ENCODE assay signal across 8 cellular contexts in the genomic region with DNA sequence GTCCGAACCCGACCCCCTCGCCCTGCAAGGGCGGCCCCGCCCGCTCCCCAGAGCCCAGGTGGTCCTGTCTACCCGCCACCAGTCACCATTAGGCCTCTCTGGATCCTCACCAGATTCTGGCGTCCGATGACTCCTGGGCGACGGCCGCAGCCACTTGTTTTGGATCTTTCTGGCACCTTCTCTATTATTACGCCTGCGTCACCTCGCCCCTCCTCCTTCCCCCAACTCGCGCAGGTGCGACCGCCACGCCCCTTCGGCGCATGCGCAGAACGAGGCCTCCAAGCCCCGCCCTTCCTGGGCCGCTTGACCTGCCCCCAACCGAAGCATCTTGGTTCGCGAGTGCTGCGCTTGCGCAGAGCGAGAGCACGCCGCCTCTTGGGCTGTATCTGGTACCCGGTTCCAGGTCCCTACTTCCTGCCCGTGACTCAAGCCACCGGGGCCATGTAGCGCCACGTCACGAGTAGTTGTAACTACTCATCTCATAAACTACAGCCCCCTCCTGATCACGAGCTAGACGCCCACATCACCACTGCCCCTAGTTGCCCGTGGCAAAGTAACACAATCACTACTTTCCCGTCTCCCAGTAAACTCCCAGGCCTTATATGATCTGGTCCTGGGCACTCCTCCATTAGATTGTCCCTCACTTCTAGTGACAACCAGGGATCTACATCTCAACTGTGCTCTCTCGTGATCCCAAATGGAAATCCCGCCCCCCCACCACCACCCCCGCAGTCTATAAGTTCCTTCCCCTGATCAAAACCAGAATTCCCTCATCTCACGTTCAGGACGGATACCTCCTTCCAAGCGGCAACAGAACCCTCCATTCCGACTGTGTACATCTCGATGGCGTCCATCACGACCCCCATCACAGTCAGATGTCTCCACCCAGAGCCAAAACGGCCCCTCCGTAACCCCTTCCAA. TPM values are rescaled to one million over a fixed set of nuclear protein-coding genes. Genes with fewer than 3 reads are reported as not detected.
A peak's percentile ranks its signal among the peaks of the same experiment; 100 is the strongest.
DNase-seq lines count a peak whose midpoint lies in the region; TF ChIP-seq lines count a peak whose summit lies in the region.

Gene DEDD2 (minus strand): TSS at position 156 of the 921 bp plus-strand sequence. CDS start 670 bp downstream, outside the sequence.

- no peaks in the 10 kb centered on the region for H3K36me3 Mint-ChIP-seq in neural crest cell (ENCODE audit: low read depth)

- H3K4me3 Mint-ChIP-seq in neural crest cell: peak within 1 kb of the TSS; percentile 94

- peaks cover 45% of the 10 kb centered on the region for H3K4me1 Mint-ChIP-seq in neural crest cell

- peak within 1 kb of the TSS; percentile 96 for H3K4me2 ChIP-seq in MM.1S (ENCODE audit: low read depth, low read length)

- H3K27me3 Mint-ChIP-seq in neural crest cell (ENCODE audit: low read depth): no peaks in the 10 kb centered on the region

- TF ChIP-seq CTCF in MM.1S (IDR thresholded peaks at IDR 0.05; ENCODE audit: low read length) (no peak), neural crest cell (conservative IDR thresholded peaks at IDR 0.05) (no peak)

- H3K27ac ChIP-seq in MM.1S (ENCODE audit: low read length) (peak within 1 kb of the TSS; percentile 79), stomach smooth muscle (ENCODE audit: low read length) (peak within 1 kb of the TSS; percentile 73)

- peak within 1 kb of the TSS; percentile 98 for H3K27ac Mint-ChIP-seq in neural crest cell (ENCODE audit: unreplicated experiment)

- peaks cover 6% of the 10 kb centered on the region for H3F3A ChIP-seq in MM.1S (ENCODE audit: insufficient read depth, low read length)

- no peaks in the 10 kb centered on the region for H3K9me3 Mint-ChIP-seq in neural crest cell

- H3K9me2 ChIP-seq in MM.1S (replicated peaks; ENCODE audit: insufficient read depth, low read length): no peaks in the 10 kb centered on the region

- peaks cover 18% of the 10 kb centered on the region for H4K20me1 ChIP-seq in MM.1S (ENCODE audit: insufficient read depth, low read length)

- H3K9ac ChIP-seq in MM.1S (ENCODE audit: low read length): peak within 1 kb of the TSS; percentile 96
- peak within 1 kb of the TSS; percentile 80 to 83 for H3K9ac ChIP-seq in stomach smooth muscle (ENCODE audit: low read length in 2 of 2)

- H3K27me3 ChIP-seq in HAP-1 (ENCODE audit: low read depth) (no peaks in the 10 kb centered on the region), MM.1S (replicated peaks; ENCODE audit: insufficient read depth, low read length) (no peaks in the 10 kb centered on the region), stomach smooth muscle (ENCODE audit: control insufficient read depth in 1 of 2, insufficient read depth in 2 of 2, low read length in 2 of 2) (no peaks in the 10 kb centered on the region)

- DNase-seq in ELF-1 (ENCODE audit: low read depth, low spot score) (peak; percentile 99), HAP-1 (ENCODE audit: low spot score in 2 of 2) (peak; percentile 83 to 97), MM.1S (peak; percentile 98), SIG-M5 (lab: John Stamatoyannopoulos, UW) (peak; percentile 68), activated gamma-delta T cell (lab: John Stamatoyannopoulos, UW) (peak; percentile 100), fibroblast of the conjunctiva (ENCODE audit: low read depth) (peak; percentile 95), neural crest cell (ENCODE audit: low read depth, low spot score) (peak; percentile 98)

- H3K9me3 ChIP-seq in HAP-1 (no peaks in the 10 kb centered on the region), MM.1S (replicated peaks; ENCODE audit: insufficient read depth, low read length) (no peaks in the 10 kb centered on the region), stomach smooth muscle (ENCODE audit: control insufficient read depth in 2 of 2, low read length in 2 of 2) (no peaks in the 10 kb centered on the region)

- in situ Hi-C loops in HAP-1 (cut with MboI; ENCODE audit: low sequenced_read_pairs): no loop called here

- H3K36me3 ChIP-seq in HAP-1 (replicated peaks) (peaks cover 27% of the 10 kb centered on the region), MM.1S (replicated peaks; ENCODE audit: insufficient read depth, low read length) (peaks cover 7% of the 10 kb centered on the region; the same call in 1 of the 2 replicates), stomach smooth muscle (ENCODE audit: control insufficient read depth in 2 of 2, insufficient read depth in 2 of 2, low read length in 2 of 2) (peaks cover 14 to 16% of the 10 kb centered on the region in 2 donors)

- H3K79me2 ChIP-seq in MM.1S (ENCODE audit: low read length): peaks cover 81% of the 10 kb centered on the region

- peak within 1 kb of the TSS; percentile 82 for H2AFZ ChIP-seq in MM.1S (ENCODE audit: low read length)

- H3K4me3 ChIP-seq in HAP-1: peak within 1 kb of the TSS; percentile 66
- H3K4me3 ChIP-seq in MM.1S (ENCODE audit: low read length): peak within 1 kb of the TSS; percentile 77
- peak within 1 kb of the TSS; percentile 86 to 89 for H3K4me3 ChIP-seq in stomach smooth muscle (ENCODE audit: low read length in 2 of 2)

- H3K4me1 ChIP-seq in HAP-1 (peaks cover 31% of the 10 kb centered on the region), MM.1S (ENCODE audit: low read length) (peaks cover 24% of the 10 kb centered on the region), stomach smooth muscle (ENCODE audit: control insufficient read depth, insufficient read depth, low read length) (peaks cover 41% of the 10 kb centered on the region)

RNA-seq across cellular contexts. Expression of gene DEDD2, which starts in this region (rescaled TPM):
- 20.6 and 21.5 TPM in 2 replicates for total RNA-seq in neural crest cell

Comparison
In these comparisons a context has a peak if more than half of its experiments do, and no peak if none do; other contexts are left out.
1. Peak in every context shown above with its lines: DNase-seq, H3K4me3 ChIP-seq and H3K27ac ChIP-seq.